Comparison of ENCODE assay signal across 8 cellular contexts in genomic region chr17:42536048-42536371, GRCh38. TPM values are rescaled to one million over a fixed set of nuclear protein-coding genes. Genes with fewer than 3 reads are reported as not detected.
DNase-seq lines count a peak whose midpoint lies in the region; ATAC-seq and TF ChIP-seq lines count a peak whose summit lies in the region.

TSS of gene NAGLU (plus strand) at chr17:42536241. CDS start at chr17:42536273, 32 bp downstream.

- peaks cover 23% of the 10 kb centered on the region for H3K9me1 ChIP-seq in IMR-90 (ENCODE audit: insufficient read depth, low read length)

- peak within 1 kb of the TSS; percentile 99 for H3K23ac ChIP-seq in IMR-90 (ENCODE audit: low read depth, low read length)

- H3K27me3 Mint-ChIP-seq in activated T-cell treated with anti-CD3 and anti-CD28 coated beads, Interleukin-2, amount 50 U/mL, for 24 hours, result no peaks in the 10 kb centered on the region

- no peaks in the 10 kb centered on the region for H3K9me2 ChIP-seq in PC-3 (replicated peaks; ENCODE audit: low read length)

- 0% methylated on average over 11 of the region's 40 CpGs; no CpG with 5 or more reads in 1 of the 2 experiments for WGBS in IMR-90 (ENCODE audit: extremely low coverage in 2 of 2, insufficient read length in 1 of 2), 2 experiments

- no peak for TF ChIP-seq CTCF in IMR-90 (conservative IDR thresholded peaks at IDR 0.05; ENCODE audit: low read depth, low read length)
- TF ChIP-seq CTCF in PC-3 (conservative IDR thresholded peaks at IDR 0.05; ENCODE audit: low read depth, low read length), result no peak

- H3K9me3 ChIP-seq in IMR-90 (ENCODE audit: control insufficient read depth, insufficient read depth, low read length) (no peaks in the 10 kb centered on the region), PC-3 (ENCODE audit: low read length) (no peaks in the 10 kb centered on the region), muscle layer of colon (ENCODE audit: low read length) (no peaks in the 10 kb centered on the region)

- H3K36me3 ChIP-seq in IMR-90 (ENCODE audit: control insufficient read depth, insufficient read depth, low read length), result peaks cover 20% of the 10 kb centered on the region
- H3K36me3 ChIP-seq in PC-3 (ENCODE audit: low read depth, low read length), result no peaks in the 10 kb centered on the region
- H3K36me3 ChIP-seq in muscle layer of colon (ENCODE audit: insufficient read depth, low read length), result peaks cover 19% of the 10 kb centered on the region

- dilution Hi-C loops in IMR-90 (cut with HindIII; ENCODE audit: low sequenced_read_pairs, unreplicated experiment), result no loop called here

- H3K4me3 ChIP-seq in IMR-90 (ENCODE audit: insufficient read depth, low read depth, low read length) (peak within 1 kb of the TSS; percentile 53), PC-3 (ENCODE audit: low read length) (peak within 1 kb of the TSS; percentile 68), muscle layer of colon (ENCODE audit: low read depth in 1 of 2, low read length in 2 of 2) (peak within 1 kb of the TSS; percentile 52 to 75)

- H3K9ac ChIP-seq in IMR-90 (ENCODE audit: low read depth, low read length), result peak within 1 kb of the TSS; percentile 81
- H3K9ac ChIP-seq in PC-3 (ENCODE audit: low read length), result peak within 1 kb of the TSS; percentile 58
- H3K9ac ChIP-seq in muscle layer of colon (ENCODE audit: low read length), result peak within 1 kb of the TSS; percentile 71

- H3K79me2 ChIP-seq in PC-3 (ENCODE audit: low read length), result no peaks in the 10 kb centered on the region

- peaks cover 16 to 32% of the 10 kb centered on the region in 2 experiments for H3K79me1 ChIP-seq in IMR-90 (ENCODE audit: low read depth in 1 of 2, low read length in 2 of 2)

- peak within 1 kb of the TSS; percentile 88 for H3K4me3 Mint-ChIP-seq in activated T-cell treated with anti-CD3 and anti-CD28 coated beads, Interleukin-2, amount 50 U/mL, for 24 hours

- peak within 1 kb of the TSS; percentile 99 for H2BK15ac ChIP-seq in IMR-90 (ENCODE audit: low read depth, low read length)

- H3K36me3 Mint-ChIP-seq in activated T-cell treated with anti-CD3 and anti-CD28 coated beads, Interleukin-2, amount 50 U/mL, for 24 hours (ENCODE audit: low read depth), result peaks cover 28% of the 10 kb centered on the region

- H4K5ac ChIP-seq in IMR-90 (ENCODE audit: low read depth, low read length), result peak within 1 kb of the TSS; percentile 100

- peak within 1 kb of the TSS; percentile 99 for H3K14ac ChIP-seq in IMR-90 (replicated peaks; ENCODE audit: low read depth, low read length)

- peak within 1 kb of the TSS; percentile 63 for H2BK5ac ChIP-seq in IMR-90 (ENCODE audit: low read depth, low read length, poor library complexity, severe bottlenecking)

- H3K9me3 Mint-ChIP-seq in activated T-cell treated with anti-CD3 and anti-CD28 coated beads, Interleukin-2, amount 50 U/mL, for 24 hours, result no peaks in the 10 kb centered on the region

- BruUV-seq in IMR-90 (replicated peaks; lab: Mats Ljungman, UMichigan) (no TSS peak), PC-3 (replicated peaks; lab: Mats Ljungman, UMichigan) (no TSS peak)

- intact Hi-C loops in IMR-90 (cut with micrococcal nuclease), result no loop called here
- intact Hi-C loops in PC-3 (cut with micrococcal nuclease), result no loop called here

- H2AK5ac ChIP-seq in IMR-90 (ENCODE audit: low read depth, low read length), result peak within 1 kb of the TSS; percentile 99

- H3K4me2 ChIP-seq in IMR-90 (ENCODE audit: low read depth, low read length), result peak within 1 kb of the TSS; percentile 90
- peak within 1 kb of the TSS; percentile 85 for H3K4me2 ChIP-seq in PC-3 (ENCODE audit: low read length)

- peak within 1 kb of the TSS; percentile 93 for H2BK20ac ChIP-seq in IMR-90 (ENCODE audit: low read depth, low read length)

- H4K91ac ChIP-seq in IMR-90 (ENCODE audit: insufficient read depth, low read depth, low read length), result peak within 1 kb of the TSS; percentile 98

- peak within 1 kb of the TSS; percentile 63 for H3K56ac ChIP-seq in IMR-90 (ENCODE audit: extremely low read depth, insufficient read depth, low read length)

- ATAC-seq in GM21528 (IDR thresholded peaks at IDR 0.05; ENCODE audit: low FRiP score, unreplicated experiment) (peak; percentile 84), IMR-90 (ENCODE audit: low read depth) (peak; percentile 89), PC-3 (peak; percentile 78)

- peak within 1 kb of the TSS; percentile 78 for H3K27ac ChIP-seq in IMR-90 (ENCODE audit: insufficient read depth, low read length)
- peak within 1 kb of the TSS; percentile 23; the same call in 1 of the 2 replicates for H3K27ac ChIP-seq in PC-3 (ENCODE audit: low read length)
- peak within 1 kb of the TSS; percentile 92 for H3K27ac ChIP-seq in muscle layer of colon (ENCODE audit: low read depth, low read length)

- POLR2A ChIA-PET in IMR-90 (lab: Charles Lee; ENCODE audit: unreplicated experiment) (interaction anchor here (1.6 to 1.8 kb wide), 3 partner anchors 16 to 115 kb away, joined by 4 to 6 read pairs (median 4); partner anchors contain the start of gene CAVIN1), PC-3 (lab: Charles Lee; ENCODE audit: unreplicated experiment) (interaction anchor here (0.6 kb wide), 1 partner anchor 19 kb away, joined by 4 read pairs; no protein-coding TSS in a partner anchor)

- H3K4me1 Mint-ChIP-seq in activated T-cell treated with anti-CD3 and anti-CD28 coated beads, Interleukin-2, amount 50 U/mL, for 24 hours (ENCODE audit: low read depth), result peaks cover 45% of the 10 kb centered on the region

- H2AK9ac ChIP-seq in IMR-90 (replicated peaks; ENCODE audit: low read depth, low read length, poor library complexity), result peak within 1 kb of the TSS; percentile 99

- TF ChIP-seq POLR2A in IMR-90 (IDR thresholded peaks at IDR 0.05; ENCODE audit: low read depth, low read length) (peak; percentile 27; the same call in 1 of the 2 replicates), erythroblast (IDR thresholded peaks at IDR 0.05; ENCODE audit: low read length) (peak; percentile 77)

- peak within 1 kb of the TSS; percentile 88 for H3K27ac Mint-ChIP-seq in activated T-cell treated with anti-CD3 and anti-CD28 coated beads, Interleukin-2, amount 50 U/mL, for 24 hours

- H3K4ac ChIP-seq in IMR-90 (ENCODE audit: low read depth, low read length), result peak within 1 kb of the TSS; percentile 99

- H3K27me3 ChIP-seq in IMR-90 (ENCODE audit: control insufficient read depth, insufficient read depth, low read length), result no peaks in the 10 kb centered on the region
- no peaks in the 10 kb centered on the region for H3K27me3 ChIP-seq in PC-3 (ENCODE audit: low read length)
- H3K27me3 ChIP-seq in muscle layer of colon (ENCODE audit: control insufficient read depth in 1 of 2, insufficient read depth in 2 of 2, low read length in 2 of 2), result no peaks in the 10 kb centered on the region

- H4K20me1 ChIP-seq in IMR-90 (ENCODE audit: insufficient read depth, low read length) (peaks cover 9% of the 10 kb centered on the region; the same call in 1 of the 2 replicates), PC-3 (ENCODE audit: low read length) (no peaks in the 10 kb centered on the region)

- peak within 1 kb of the TSS; percentile 97 for H3K18ac ChIP-seq in IMR-90 (ENCODE audit: low read depth, low read length)

- in situ Hi-C loops in IMR-90 (cut with MboI; ENCODE audit: low sequenced_read_pairs), result no loop called here

- CTCF ChIA-PET in IMR-90 (lab: Yijun Ruan, JAX) (interaction anchor here (0.6 to 1.8 kb wide), 3 partner anchors 9 to 572 kb away, joined by 3 to 6 read pairs (median 3); no protein-coding TSS in a partner anchor), PC-3 (lab: Charles Lee) (interaction anchor here (1.0 kb wide), 1 partner anchor 73 kb away, joined by 3 read pairs; no protein-coding TSS in a partner anchor)

- peak; percentile 24 for DNase-seq in DMS 273 treated with DMSO at 0.1 percent for 48 hours (lab: John Stamatoyannopoulos, UW)
- DNase-seq in IMR-90, result peak; percentile 79
- DNase-seq in PC-3, result peak; percentile 73
- peak; percentile 92 for DNase-seq in activated T-cell treated with anti-CD3 and anti-CD28 coated beads, Interleukin-2, amount 50 U/mL, for 24 hours
- DNase-seq in erythroblast (lab: John Stamatoyannopoulos, UW), result peak; percentile 92 to 94
- DNase-seq in stimulated activated CD8-positive, alpha-beta memory T cell treated with anti-CD3 and anti-CD28 coated beads, Interleukin-7, amount 100 ng/mL, for 24 hours (ENCODE audit: low read depth), result peak; percentile 67

- TF ChIP-seq RAD21 in IMR-90 (IDR thresholded peaks at IDR 0.05; ENCODE audit: low read length), result no peak

- no peaks in the 10 kb centered on the region for H3F3A ChIP-seq in PC-3 (ENCODE audit: low read length, unreplicated experiment)

- H4K8ac ChIP-seq in IMR-90 (ENCODE audit: low read depth in 2 of 2, low read length in 2 of 2), result peak within 1 kb of the TSS; percentile 100

- H2AFZ ChIP-seq in IMR-90 (replicated peaks; ENCODE audit: low read length, poor library complexity) (peak within 1 kb of the TSS; percentile 90), PC-3 (ENCODE audit: low read length) (peak within 1 kb of the TSS; percentile 87)

- peak within 1 kb of the TSS; percentile 78 for H2BK120ac ChIP-seq in IMR-90 (ENCODE audit: low read depth, low read length)

- H3K4me1 ChIP-seq in IMR-90 (ENCODE audit: control insufficient read depth, insufficient read depth, low read length) (peaks cover 16% of the 10 kb centered on the region), PC-3 (ENCODE audit: insufficient read depth, low read length) (peaks cover 14% of the 10 kb centered on the region), muscle layer of colon (ENCODE audit: insufficient read depth, low read length) (peaks cover 23% of the 10 kb centered on the region)

TF ChIP-seq in IMR-90, 13 proteins besides CTCF, POLR2A, EP300 and RAD21 (continues in another document):
- peak; percentile 27; the same call in 1 of the 2 replicates for TF ChIP-seq FOS (IDR thresholded peaks at IDR 0.05; ENCODE audit: low read depth, low read length)
- TF ChIP-seq NFE2L2 (IDR thresholded peaks at IDR 0.05; ENCODE audit: low read depth, low read length), result no peak
- TF ChIP-seq ELK1 (IDR thresholded peaks at IDR 0.05; ENCODE audit: borderline replicate concordance, low read depth, low read length), result no peak

RNA-seq across cellular contexts. Expression of gene NAGLU, which starts in this region (rescaled TPM):
- 6.5 and 7.5 TPM in 2 replicates for total RNA-seq in IMR-90 (2012; rRNA removed)
- polyA plus RNA-seq in IMR-90 (2012; rRNA removed), result 29.2 TPM in 2 replicates
- polyA plus RNA-seq in IMR-90 (2012; cell fraction: cytosol; rRNA removed), result 17.3 and 46.5 TPM in 2 replicates
- polyA plus RNA-seq in IMR-90 (2012; cell fraction: nucleus; rRNA removed; ENCODE audit: low replicate concordance), result 42.7 and 138 TPM in 2 replicates
- total RNA-seq in PC-3 (2014; rRNA removed), result 4.9 and 9.8 TPM in 2 replicates

Comparison
In these comparisons a context has a peak if more than half of its experiments do, and no peak if none do; other contexts are left out.
1. Peak in every context shown above with its lines: DNase-seq, ATAC-seq, H3K4me3 ChIP-seq and H3K27ac ChIP-seq.
2. DNase-seq: peak in every context shown above with its lines; median percentile 93 in erythroblast; 92 in activated T-cell treated with anti-CD3 and anti-CD28 coated beads, Interleukin-2, amount 50 U/mL, for 24 hours; 79 in IMR-90; 73 in PC-3; 67 in stimulated activated CD8-positive, alpha-beta memory T cell treated with anti-CD3 and anti-CD28 coated beads, Interleukin-7, amount 100 ng/mL, for 24 hours; 24 in DMS 273 treated with DMSO at 0.1 percent for 48 hours.
3. H3K27ac ChIP-seq: peak in every context shown above with its lines; median percentile 92 in muscle layer of colon; 78 in IMR-90; 23 in PC-3.